ENCODE assay signal across 12 cellular contexts in the genomic region with DNA sequence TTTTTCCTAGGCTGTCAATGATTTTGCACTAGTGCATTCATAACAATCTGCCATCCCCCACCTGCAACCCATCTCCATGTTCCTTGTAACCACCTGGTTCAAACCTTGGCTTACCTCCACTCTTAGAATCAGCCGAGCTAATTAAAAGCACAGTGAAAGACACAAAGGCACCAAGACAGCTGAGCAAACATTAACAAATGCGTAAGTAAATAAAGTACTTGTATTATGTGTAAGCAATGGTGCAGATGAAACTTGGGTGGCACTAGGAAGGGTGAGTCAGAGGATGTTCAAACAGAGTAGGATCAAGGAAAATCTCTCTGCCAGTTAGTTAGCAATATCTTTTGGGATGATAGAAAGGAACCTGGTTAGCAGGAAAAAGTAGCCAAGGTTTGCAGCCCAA. TPM values are rescaled to one million over a fixed set of nuclear protein-coding genes. Genes with fewer than 3 reads are reported as not detected.
DNase-seq lines count a peak whose midpoint lies in the region; ATAC-seq and TF ChIP-seq lines count a peak whose summit lies in the region.
"Had no signal": no experiment of that assay in that cellular context is flagged by ENCODE, and none has a peak within 500 bp of the region (broad histone marks: within the 10 kb centered on the region; RNA-seq: fewer than 3 reads in every experiment).

No MANE protein-coding gene starts in this region.

- H3K9me2 ChIP-seq in Karpas-422 (replicated peaks; ENCODE audit: insufficient read depth, low read length), result no peaks in the 10 kb centered on the region
- H3K9me2 ChIP-seq in OCI-LY7 (ENCODE audit: insufficient read depth, low read length), result no peaks in the 10 kb centered on the region

- POLR2A ChIA-PET in OCI-LY7 (lab: Charles Lee), result interaction anchor here (0.6 kb wide), 1 partner anchor 721 kb away, joined by 3 read pairs; no protein-coding TSS in a partner anchor

- H3K79me2 ChIP-seq in Karpas-422 (ENCODE audit: low read length) (peaks cover 5% of the 10 kb centered on the region; the same call in 1 of the 2 replicates), OCI-LY7 (ENCODE audit: insufficient read depth, low read depth, low read length) (peaks cover 7% of the 10 kb centered on the region; the same call in 1 of the 2 replicates)

- H3K27me3 Mint-ChIP-seq in activated naive CD8-positive, alpha-beta T cell treated with anti-CD3 and anti-CD28 coated beads for 36 hours, result no peaks in the 10 kb centered on the region

- no peak overlapping the region for H3K4me2 ChIP-seq in Karpas-422 (ENCODE audit: low read depth, low read length, poor library complexity, severe bottlenecking)
- no peak overlapping the region for H3K4me2 ChIP-seq in OCI-LY7 (ENCODE audit: low read length)

- no peak for TF ChIP-seq CTCF in 22Rv1 (IDR thresholded peaks at IDR 0.05)
- TF ChIP-seq CTCF in OCI-LY7 (conservative IDR thresholded peaks at IDR 0.05; ENCODE audit: low read length), result no peak

- H3K4me3 Mint-ChIP-seq in activated naive CD8-positive, alpha-beta T cell treated with anti-CD3 and anti-CD28 coated beads for 36 hours, result no peak overlapping the region
- H3K4me3 Mint-ChIP-seq: T-helper 1 cell treated with Interleukin-12 subunit alpha and Interleukin-12 subunit beta and Interleukin-4 antibody, amounts not matched to agents 30 μg/mL and 1 μg/mL, for 36 hours had no signal

- no peaks in the 10 kb centered on the region for H3K9me3 Mint-ChIP-seq in activated naive CD8-positive, alpha-beta T cell treated with anti-CD3 and anti-CD28 coated beads for 36 hours
- H3K9me3 Mint-ChIP-seq: T-helper 1 cell treated with Interleukin-12 subunit alpha and Interleukin-12 subunit beta and Interleukin-4 antibody, amounts not matched to agents 30 μg/mL and 1 μg/mL, for 36 hours had no signal

- BruUV-seq in OCI-LY7 (replicated peaks; lab: Mats Ljungman, UMichigan), result no TSS peak

- H3K4me1 ChIP-seq in Karpas-422 (ENCODE audit: low read length), result peaks cover 9% of the 10 kb centered on the region
- H3K4me1 ChIP-seq in OCI-LY7 (ENCODE audit: insufficient read depth, low read length, poor library complexity, severe bottlenecking), result peaks cover 8% of the 10 kb centered on the region

- no peaks in the 10 kb centered on the region for H3K27me3 ChIP-seq in Karpas-422 (ENCODE audit: low read length)
- H3K27me3 ChIP-seq: esophagus muscularis mucosa had no signal

- H3K4me3 ChIP-seq in Karpas-422 (ENCODE audit: low read length), result no peak overlapping the region
- H3K4me3 ChIP-seq in OCI-LY7 (ENCODE audit: low read depth, low read length, poor library complexity, severe bottlenecking), result no peak overlapping the region
- H3K4me3 ChIP-seq: esophagus muscularis mucosa had no signal

- H3K9ac ChIP-seq in Karpas-422 (ENCODE audit: low read length), result no peak overlapping the region

- ATAC-seq in GM19467 (IDR thresholded peaks at IDR 0.05; ENCODE audit: unreplicated experiment), result no peak

- H3K36me3 ChIP-seq in Karpas-422 (ENCODE audit: insufficient read depth, low read length) (no peaks in the 10 kb centered on the region), OCI-LY7 (ENCODE audit: insufficient read depth, low read length) (no peaks in the 10 kb centered on the region)
- H3K36me3 ChIP-seq: esophagus muscularis mucosa had no signal

- intact Hi-C loops in OCI-LY7 (cut with micrococcal nuclease; ENCODE audit: unreplicated experiment), result no loop called here

- DNase-seq in LoVo (ENCODE audit: low spot score) (peak; percentile 90), NCI-H69 (lab: John Stamatoyannopoulos, UW) (peak; percentile 99), epithelial cell of prostate (ENCODE audit: low read depth, low spot score) (peak; percentile 93), Karpas-422 (no peak), OCI-LY7 (ENCODE audit: low spot score) (no peak)
- DNase-seq in activated naive CD8-positive, alpha-beta T cell treated with anti-CD3 and anti-CD28 coated beads for 36 hours, result no peak
- DNase-seq: activated gamma-delta T cell, GOT3 had no signal

- H3K27ac Mint-ChIP-seq in activated naive CD8-positive, alpha-beta T cell treated with anti-CD3 and anti-CD28 coated beads for 36 hours, result no peak overlapping the region
- H3K27ac Mint-ChIP-seq: T-helper 1 cell treated with Interleukin-12 subunit alpha and Interleukin-12 subunit beta and Interleukin-4 antibody, amounts not matched to agents 30 μg/mL and 1 μg/mL, for 36 hours had no signal

- H3K36me3 Mint-ChIP-seq in activated naive CD8-positive, alpha-beta T cell treated with anti-CD3 and anti-CD28 coated beads for 36 hours, result no peaks in the 10 kb centered on the region

- H4K20me1 ChIP-seq in Karpas-422 (ENCODE audit: insufficient read depth, low read depth, low read length), result no peaks in the 10 kb centered on the region
- H4K20me1 ChIP-seq in OCI-LY7 (ENCODE audit: insufficient read depth, low read length), result no peaks in the 10 kb centered on the region

- no peak overlapping the region for H2AFZ ChIP-seq in Karpas-422 (ENCODE audit: low read length)
- no peak overlapping the region for H2AFZ ChIP-seq in OCI-LY7 (ENCODE audit: low read length)

- H3K27ac ChIP-seq in 22Rv1, result peak overlapping the region; percentile 85
- H3K27ac ChIP-seq in epithelial cell of prostate, result peak overlapping the region; percentile 44
- H3K27ac ChIP-seq in Karpas-422 (ENCODE audit: low read length), result no peak overlapping the region
- no peak overlapping the region for H3K27ac ChIP-seq in OCI-LY7 (ENCODE audit: low read depth, low read length, poor library complexity, severe bottlenecking)
- H3K27ac ChIP-seq: esophagus muscularis mucosa had no signal

- H3K4me1 Mint-ChIP-seq in activated naive CD8-positive, alpha-beta T cell treated with anti-CD3 and anti-CD28 coated beads for 36 hours, result peaks cover 11% of the 10 kb centered on the region

- CTCF ChIA-PET in OCI-LY7 (lab: Charles Lee; ENCODE audit: unreplicated experiment), result no interaction called here

- H3K9me3 ChIP-seq in Karpas-422 (ENCODE audit: low read length) (no peaks in the 10 kb centered on the region), OCI-LY7 (ENCODE audit: low read length) (no peaks in the 10 kb centered on the region)
- H3K9me3 ChIP-seq: esophagus muscularis mucosa had no signal

RNA-seq across cellular contexts. Expression of a gene that starts 5.1 kb away (rescaled TPM):
- total RNA-seq in Karpas-422 (2014; rRNA removed; shearing (Covaris generic); ENCODE audit: low replicate concordance), result 36.8 and 55.5 TPM in 2 replicates
- total RNA-seq in OCI-LY7 (2014; rRNA removed; shearing (Covaris generic)), result 27.6 and 34.8 TPM in 2 replicates
- 43.1 and 49.7 TPM in 2 replicates for total RNA-seq in OCI-LY7 (2022)
- 10 to 100 TPM; 43.7 to 47.2 TPM for total RNA-seq in activated naive CD8-positive, alpha-beta T cell treated with anti-CD3 and anti-CD28 coated beads for 36 hours

RNA-seq across cellular contexts. Expression of a gene that starts 40.5 kb away (rescaled TPM):
- total RNA-seq in Karpas-422 (2014; rRNA removed; shearing (Covaris generic); ENCODE audit: low replicate concordance), result 1.1 and 2.1 TPM in 2 replicates
- not detected in 2 replicates for total RNA-seq in OCI-LY7 (2014; rRNA removed; shearing (Covaris generic))
- not detected in 2 replicates for total RNA-seq in OCI-LY7 (2022)
- total RNA-seq in activated naive CD8-positive, alpha-beta T cell treated with anti-CD3 and anti-CD28 coated beads for 36 hours, result 1 to 10 TPM; 6.3 to 8.1 TPM

Comparison
In these comparisons a context has a peak if more than half of its experiments do, and no peak if none do; other contexts are left out.
1. H3K27ac ChIP-seq: peak in 22Rv1 (single experiment) and epithelial cell of prostate (single experiment); none in Karpas-422 (single experiment) and OCI-LY7 (single experiment).
2. DNase-seq: peak in LoVo (single experiment), NCI-H69 (single experiment) and epithelial cell of prostate (single experiment); none in Karpas-422 (single experiment), OCI-LY7 (single experiment) and activated naive CD8-positive, alpha-beta T cell treated with anti-CD3 and anti-CD28 coated beads for 36 hours (single experiment).